In genomic region chr22:32244547-32244946, GRCh38 we compare ENCODE assay signal across 29 cellular contexts. TPM values are rescaled to one million over a fixed set of nuclear protein-coding genes. Genes with fewer than 3 reads are reported as not detected.
"Had no signal": no experiment of that assay in that cellular context is flagged by ENCODE, and none has a peak within 500 bp of the region (broad histone marks: within the 10 kb centered on the region; RNA-seq: fewer than 3 reads in every experiment).

No MANE protein-coding gene starts in this region.

- FAIRE-seq: urothelium cell line had no signal

- DNase-seq: stimulated activated CD4-positive, alpha-beta T cell treated with anti-CD3 and anti-CD28 coated beads, Interleukin-2, amount 100 ng/mL, for 48 hours; stimulated activated CD4-positive, alpha-beta T cell treated with anti-CD3 and anti-CD28 coated beads, Interleukin-4, amount 100 ng/mL, for 1 hour; stimulated activated CD4-positive, alpha-beta T cell treated with anti-CD3 and anti-CD28 coated beads, Interleukin-4, amount 100 ng/mL, for 24 hours; stimulated activated CD4-positive, alpha-beta T cell treated with anti-CD3 and anti-CD28 coated beads, Interleukin-4, amount 100 ng/mL, for 4 hours; stimulated activated CD8-positive, alpha-beta memory T cell treated with anti-CD3 and anti-CD28 coated beads, Interleukin-4, amount 100 ng/mL, for 48 hours; stimulated activated naive B cell treated with anti-CD40 and anti-IgM and Interleukin-4, amounts not matched to agents 10 μg/mL and 1 μg/mL and 100 μg/mL, for 72 hours; stimulated activated naive CD4-positive, alpha-beta T cell; stimulated activated naive CD4-positive, alpha-beta T cell treated with Interleukin-2 at 50 U/mL for 16 hours; stimulated activated naive CD8-positive, alpha-beta T cell treated with anti-CD3 and anti-CD28 coated beads, Interleukin-15, amount 100 ng/mL, for 72 hours; stimulated activated naive CD8-positive, alpha-beta T cell treated with anti-CD3 and anti-CD28 coated beads, Interleukin-15, Interleukin-2, amounts not matched to agents 100 U/mL and 50 U/mL, for 24 hours; stomach; substantia nigra; testis; thyroid gland; tibial artery; transverse colon; trophoblast cell; upper lobe of left lung; upper lobe of right lung; uterus had no signal

- H3K27ac ChIP-seq: stomach, suprapubic skin, testis, thoracic aorta, thyroid gland, tibial artery, tibial nerve, transverse colon, upper lobe of left lung, upper lobe of right lung, uterus, vagina had no signal

- H3K4me1 ChIP-seq: stomach, suprapubic skin, testis, thyroid gland, tibial artery, tibial nerve, upper lobe of left lung, upper lobe of right lung, uterus, vagina had no signal

- ATAC-seq: stimulated activated effector memory CD8-positive, alpha-beta T cell treated with anti-CD3 and anti-CD28 coated beads, Interleukin-12 subunit alpha, Interleukin-12 subunit beta, amount 100 ng/mL, for 72 hours; stimulated activated memory B cell treated with anti-CD40 and anti-IgM and Interleukin-4, amounts not matched to agents 10 μg/mL and 1 μg/mL and 100 μg/mL, for 72 hours; stimulated activated naive B cell treated with anti-CD40 and anti-IgM and Interleukin-4, amounts not matched to agents 10 μg/mL and 1 μg/mL and 100 μg/mL, for 72 hours; stimulated activated naive CD8-positive, alpha-beta T cell treated with anti-CD3 and anti-CD28 coated beads, Interleukin-15, amount 100 ng/mL, for 72 hours; stimulated activated naive CD8-positive, alpha-beta T cell treated with anti-CD3 and anti-CD28 coated beads, Interleukin-15, Interleukin-2, amounts not matched to agents 100 U/mL and 50 U/mL, for 24 hours; upper lobe of right lung had no signal

- H3K36me3 ChIP-seq: stomach, suprapubic skin, thoracic aorta, thyroid gland, tibial artery, tibial nerve, transverse colon, upper lobe of left lung, upper lobe of right lung, uterus, vagina had no signal

- H3K9me3 ChIP-seq: stomach, suprapubic skin, testis, thoracic aorta, thyroid gland, tibial artery, tibial nerve, transverse colon, upper lobe of left lung, upper lobe of right lung, uterus, vagina had no signal

- H3K27me3 ChIP-seq: testis, thyroid gland, tibial nerve, transverse colon, upper lobe of left lung, upper lobe of right lung, uterus, vagina had no signal

- H3K4me3 ChIP-seq: stomach, suprapubic skin, testis, thoracic aorta, thyroid gland, tibial artery, tibial nerve, transverse colon, upper lobe of left lung, upper lobe of right lung, uterus, vagina had no signal

RNA-seq across cellular contexts. Expression of gene SLC5A4, which starts 10.6 kb away (rescaled TPM):
- polyA plus RNA-seq: stomach had no signal

RNA-seq across cellular contexts. Expression of gene RFPL2, which starts 39.7 kb away (rescaled TPM):
- total RNA-seq: stomach, suprapubic skin, testis, thoracic aorta, thyroid gland, tibial nerve, transverse colon, upper lobe of right lung, ureter, urinary bladder, uterus, vagina had no signal
- polyA plus RNA-seq: stomach, urinary bladder had no signal
